1 cellular context compared by ENCODE assay signal in the genomic region with DNA sequence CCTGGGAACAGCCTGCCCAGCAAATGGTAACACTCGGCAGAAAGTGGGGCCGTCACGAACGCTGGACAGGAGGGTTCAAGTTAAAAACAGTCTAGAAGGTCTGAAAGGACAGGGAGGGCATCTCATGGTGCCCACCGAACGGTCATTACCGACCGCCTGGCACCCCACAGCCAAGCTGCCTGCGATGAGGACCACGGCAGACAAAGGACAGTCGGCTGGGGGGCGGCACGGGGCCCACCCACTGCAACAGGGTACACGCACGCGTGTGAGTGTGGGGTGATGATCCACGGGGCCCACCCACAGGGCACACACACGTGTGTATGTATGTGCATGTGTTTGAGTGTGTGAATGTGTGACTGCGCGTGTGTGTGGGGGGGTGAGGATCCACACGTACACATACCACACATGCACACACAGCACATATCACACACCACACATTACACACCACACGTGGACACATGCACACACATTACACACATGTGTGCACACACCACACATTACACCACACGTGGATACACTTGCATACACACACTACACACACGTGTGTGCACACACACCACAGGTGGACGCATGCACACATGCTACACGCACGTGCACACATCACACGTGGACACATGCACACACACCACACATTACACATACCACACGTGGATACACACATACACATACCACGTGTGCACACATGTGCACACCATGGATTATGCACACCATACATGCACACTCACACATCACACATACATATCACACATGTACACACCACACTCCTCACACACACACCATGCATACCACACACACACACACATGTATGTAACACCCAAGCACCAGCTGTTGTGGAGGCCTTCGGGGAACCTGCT.
TF ChIP-seq lines count a peak whose summit lies in the region.

No MANE protein-coding gene starts in this region.

TF ChIP-seq in HEK293, 187 proteins besides CTCF, POLR2A, EP300 and RAD21 (continued from another document):
- TF ChIP-seq, protein P1, sequence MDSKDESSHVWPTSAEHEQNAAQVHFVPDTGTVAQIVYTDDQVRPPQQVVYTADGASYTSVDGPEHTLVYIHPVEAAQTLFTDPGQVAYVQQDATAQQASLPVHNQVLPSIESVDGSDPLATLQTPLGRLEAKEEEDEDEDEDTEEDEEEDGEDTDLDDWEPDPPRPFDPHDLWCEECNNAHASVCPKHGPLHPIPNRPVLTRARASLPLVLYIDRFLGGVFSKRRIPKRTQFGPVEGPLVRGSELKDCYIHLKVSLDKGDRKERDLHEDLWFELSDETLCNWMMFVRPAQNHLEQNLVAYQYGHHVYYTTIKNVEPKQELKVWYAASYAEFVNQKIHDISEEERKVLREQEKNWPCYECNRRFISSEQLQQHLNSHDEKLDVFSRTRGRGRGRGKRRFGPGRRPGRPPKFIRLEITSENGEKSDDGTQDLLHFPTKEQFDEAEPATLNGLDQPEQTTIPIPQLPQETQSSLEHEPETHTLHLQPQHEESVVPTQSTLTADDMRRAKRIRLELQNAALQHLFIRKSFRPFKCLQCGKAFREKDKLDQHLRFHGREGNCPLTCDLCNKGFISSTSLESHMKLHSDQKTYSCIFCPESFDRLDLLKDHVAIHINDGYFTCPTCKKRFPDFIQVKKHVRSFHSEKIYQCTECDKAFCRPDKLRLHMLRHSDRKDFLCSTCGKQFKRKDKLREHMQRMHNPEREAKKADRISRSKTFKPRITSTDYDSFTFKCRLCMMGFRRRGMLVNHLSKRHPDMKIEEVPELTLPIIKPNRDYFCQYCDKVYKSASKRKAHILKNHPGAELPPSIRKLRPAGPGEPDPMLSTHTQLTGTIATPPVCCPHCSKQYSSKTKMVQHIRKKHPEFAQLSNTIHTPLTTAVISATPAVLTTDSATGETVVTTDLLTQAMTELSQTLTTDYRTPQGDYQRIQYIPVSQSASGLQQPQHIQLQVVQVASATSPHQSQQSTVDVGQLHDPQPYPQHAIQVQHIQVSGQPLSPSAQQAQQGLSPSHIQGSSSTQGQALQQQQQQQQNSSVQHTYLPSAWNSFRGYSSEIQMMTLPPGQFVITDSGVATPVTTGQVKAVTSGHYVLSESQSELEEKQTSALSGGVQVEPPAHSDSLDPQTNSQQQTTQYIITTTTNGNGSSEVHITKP (tag by site-specific recombination; IDR thresholded peaks at IDR 0.05) = no peak
- no peak for TF ChIP-seq KLF1 (tag by site-specific recombination; IDR thresholded peaks at IDR 0.05)
- TF ChIP-seq, protein P2, sequence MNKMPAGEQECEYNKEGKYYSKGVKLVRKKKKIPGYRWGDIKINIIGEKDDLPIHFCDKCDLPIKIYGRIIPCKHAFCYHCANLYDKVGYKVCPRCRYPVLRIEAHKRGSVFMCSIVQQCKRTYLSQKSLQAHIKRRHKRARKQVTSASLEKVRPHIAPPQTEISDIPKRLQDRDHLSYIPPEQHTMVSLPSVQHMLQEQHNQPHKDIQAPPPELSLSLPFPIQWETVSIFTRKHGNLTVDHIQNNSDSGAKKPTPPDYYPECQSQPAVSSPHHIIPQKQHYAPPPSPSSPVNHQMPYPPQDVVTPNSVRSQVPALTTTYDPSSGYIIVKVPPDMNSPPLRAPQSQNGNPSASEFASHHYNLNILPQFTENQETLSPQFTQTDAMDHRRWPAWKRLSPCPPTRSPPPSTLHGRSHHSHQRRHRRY (tag by site-specific recombination; IDR thresholded peaks at IDR 0.05) = no peak
- TF ChIP-seq SCRT2 (tag by site-specific recombination; IDR thresholded peaks at IDR 0.05) = peak; percentile 22; the same call in 1 of the 2 replicates
- TF ChIP-seq, protein P3, sequence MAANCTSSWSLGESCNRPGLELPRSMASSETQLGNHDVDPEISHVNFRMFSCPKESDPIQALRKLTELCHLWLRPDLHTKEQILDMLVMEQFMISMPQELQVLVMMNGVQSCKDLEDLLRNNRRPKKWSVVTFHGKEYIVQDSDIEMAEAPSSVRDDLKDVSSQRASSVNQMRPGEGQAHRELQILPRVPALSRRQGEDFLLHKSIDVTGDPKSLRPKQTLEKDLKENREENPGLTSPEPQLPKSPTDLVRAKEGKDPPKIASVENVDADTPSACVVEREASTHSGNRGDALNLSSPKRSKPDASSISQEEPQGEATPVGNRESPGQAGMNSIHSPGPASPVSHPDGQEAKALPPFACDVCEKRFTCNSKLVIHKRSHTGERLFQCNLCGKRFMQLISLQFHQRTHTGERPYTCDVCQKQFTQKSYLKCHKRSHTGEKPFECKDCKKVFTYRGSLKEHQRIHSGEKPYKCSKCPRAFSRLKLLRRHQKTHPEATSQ (tag by site-specific recombination; IDR thresholded peaks at IDR 0.05) = 0 out of 2 replicates have a peak, but pooled peaks have one; percentile 12
- TF ChIP-seq ZNF785 (tag by site-specific recombination; IDR thresholded peaks at IDR 0.05) = no peak
- TF ChIP-seq ZNF658 (tag by site-specific recombination; IDR thresholded peaks at IDR 0.05) = no peak
- TF ChIP-seq, protein P4, sequence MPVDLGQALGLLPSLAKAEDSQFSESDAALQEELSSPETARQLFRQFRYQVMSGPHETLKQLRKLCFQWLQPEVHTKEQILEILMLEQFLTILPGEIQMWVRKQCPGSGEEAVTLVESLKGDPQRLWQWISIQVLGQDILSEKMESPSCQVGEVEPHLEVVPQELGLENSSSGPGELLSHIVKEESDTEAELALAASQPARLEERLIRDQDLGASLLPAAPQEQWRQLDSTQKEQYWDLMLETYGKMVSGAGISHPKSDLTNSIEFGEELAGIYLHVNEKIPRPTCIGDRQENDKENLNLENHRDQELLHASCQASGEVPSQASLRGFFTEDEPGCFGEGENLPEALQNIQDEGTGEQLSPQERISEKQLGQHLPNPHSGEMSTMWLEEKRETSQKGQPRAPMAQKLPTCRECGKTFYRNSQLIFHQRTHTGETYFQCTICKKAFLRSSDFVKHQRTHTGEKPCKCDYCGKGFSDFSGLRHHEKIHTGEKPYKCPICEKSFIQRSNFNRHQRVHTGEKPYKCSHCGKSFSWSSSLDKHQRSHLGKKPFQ (tag by site-specific recombination; IDR thresholded peaks at IDR 0.05) = peak; percentile 98
- TF ChIP-seq, protein P5, sequence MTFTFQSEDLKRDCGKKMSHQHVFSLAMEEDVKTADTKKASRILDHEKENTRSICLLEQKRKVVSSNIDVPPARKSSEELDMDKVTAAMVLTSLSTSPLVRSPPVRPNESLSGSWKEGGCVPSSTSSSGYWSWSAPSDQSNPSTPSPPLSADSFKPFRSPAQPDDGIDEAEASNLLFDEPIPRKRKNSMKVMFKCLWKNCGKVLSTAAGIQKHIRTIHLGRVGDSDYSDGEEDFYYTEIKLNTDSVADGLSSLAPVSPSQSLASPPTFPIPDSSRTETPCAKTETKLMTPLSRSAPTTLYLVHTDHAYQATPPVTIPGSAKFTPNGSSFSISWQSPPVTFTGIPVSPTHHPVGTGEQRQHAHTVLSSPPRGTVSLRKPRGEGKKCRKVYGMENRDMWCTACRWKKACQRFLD (tag by site-specific recombination; IDR thresholded peaks at IDR 0.05) = 0 out of 2 replicates have a peak, but pooled peaks have one; percentile 31
- TF ChIP-seq ZNF169 (tag by site-specific recombination; IDR thresholded peaks at IDR 0.05) = no peak
- no peak for TF ChIP-seq ZNF138 (tag by site-specific recombination; IDR thresholded peaks at IDR 0.05; ENCODE audit: borderline replicate concordance)
- no peak for TF ChIP-seq ZNF670 (tag by site-specific recombination; IDR thresholded peaks at IDR 0.05; ENCODE audit: low read depth)
- no peak for TF ChIP-seq ZNF76 (tag by site-specific recombination; IDR thresholded peaks at IDR 0.05; ENCODE audit: borderline replicate concordance, low read depth)
